Comparison of ENCODE assay signal across 8 cellular contexts in the genomic region with DNA sequence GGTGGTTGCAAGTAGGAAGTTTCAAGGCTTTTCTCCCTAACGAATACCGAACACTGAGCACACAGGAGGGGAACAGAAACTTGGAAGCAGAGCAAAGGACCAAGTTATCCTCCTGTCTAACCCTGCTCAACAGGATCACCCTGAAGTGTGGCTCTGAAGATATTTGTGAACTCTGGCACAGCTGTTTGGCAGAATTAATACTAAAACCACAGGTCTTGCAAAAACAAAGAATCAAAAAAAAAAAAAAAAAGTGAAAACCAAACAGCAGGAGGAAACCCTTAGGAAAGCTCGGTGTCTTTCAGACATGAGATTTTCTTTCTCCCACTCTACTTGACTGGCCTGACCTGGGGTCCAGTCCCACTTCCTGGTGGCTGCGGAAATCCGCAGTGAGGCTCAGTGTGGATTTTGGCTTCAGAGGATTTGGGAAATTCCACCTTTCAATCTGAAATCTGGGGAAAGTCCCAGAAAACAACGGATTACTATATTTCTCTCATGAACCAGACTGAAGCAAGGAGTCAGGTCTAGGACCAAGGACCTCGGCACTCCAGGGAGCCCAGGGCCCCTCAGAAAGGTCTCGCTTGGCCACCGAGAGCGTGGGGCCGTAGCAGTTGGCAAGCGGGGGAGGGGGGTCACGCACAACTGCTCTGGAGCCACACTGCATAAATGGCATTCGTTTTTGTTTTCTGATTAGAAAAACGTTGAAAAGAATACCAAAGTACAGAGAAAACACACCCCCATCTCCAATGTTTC. TPM values are rescaled to one million over a fixed set of nuclear protein-coding genes. Genes with fewer than 3 reads are reported as not detected.
DNase-seq lines count a peak whose midpoint lies in the region; ATAC-seq and TF ChIP-seq lines count a peak whose summit lies in the region.

No MANE protein-coding gene starts in this region.

- H3K9ac ChIP-seq in OCI-LY1 (ENCODE audit: low read length) (peak overlapping the region; percentile 100), subcutaneous abdominal adipose tissue (ENCODE audit: low read length in 5 of 5) (peak overlapping the region; percentile 32 to 90 (median 82))

- H3K27ac ChIP-seq in OCI-LY1 (ENCODE audit: low read depth, low read length, poor library complexity, severe bottlenecking) (peak overlapping the region; percentile 99), left lung (peak overlapping the region; percentile 89 to 90), subcutaneous abdominal adipose tissue (ENCODE audit: low read depth, low read length) (peak overlapping the region; percentile 85)

- H3F3A ChIP-seq in OCI-LY1 (ENCODE audit: insufficient read depth, low read length): peaks cover 5% of the 10 kb centered on the region; the same call in 1 of the 2 replicates

- DNase-seq in NOMO-1 treated with DMSO at 0.1 percent for 48 hours (lab: John Stamatoyannopoulos, UW; ENCODE audit: unreplicated experiment): peak; percentile 18
- no peak for DNase-seq in NOMO-1 treated with dmso at 0.1 percent for 144 hours (lab: John Stamatoyannopoulos, UW; ENCODE audit: unreplicated experiment)
- peak; percentile 24 for DNase-seq in cerebellum (ENCODE audit: low spot score)
- no peak for DNase-seq in left lung
- DNase-seq in cerebellar nuclear complex (lab: John Stamatoyannopoulos, UW): no peak

- peaks cover 56% of the 10 kb centered on the region for H3K79me2 ChIP-seq in OCI-LY1 (ENCODE audit: insufficient read depth, low read length)

- H3K36me3 ChIP-seq in OCI-LY1 (ENCODE audit: insufficient read depth, low read length) (peaks cover 42% of the 10 kb centered on the region), left lung (no peaks in the 10 kb centered on the region), subcutaneous abdominal adipose tissue (ENCODE audit: control insufficient read depth in 5 of 5, insufficient read depth in 5 of 5, low read length in 5 of 5) (no peaks in the 10 kb centered on the region)

- TF ChIP-seq CTCF in OCI-LY1 (IDR thresholded peaks at IDR 0.05; ENCODE audit: low read length) (no peak), left lung (IDR thresholded peaks at IDR 0.05) (no peak)

- H4K20me1 ChIP-seq in OCI-LY1 (ENCODE audit: insufficient read depth, low read length): no peaks in the 10 kb centered on the region

- peaks cover 3% of the 10 kb centered on the region; the same call in 1 of the 2 replicates for H3K9me3 ChIP-seq in OCI-LY1 (ENCODE audit: low read length)
- H3K9me3 ChIP-seq in left lung: no peaks in the 10 kb centered on the region
- H3K9me3 ChIP-seq in subcutaneous abdominal adipose tissue (ENCODE audit: control insufficient read depth in 5 of 5, low read length in 5 of 5): no peaks in the 10 kb centered on the region

- H3K4me1 ChIP-seq in OCI-LY1 (ENCODE audit: insufficient read depth, low read length, severe bottlenecking) (peaks cover 79% of the 10 kb centered on the region), left lung (peaks cover 3 to 77% of the 10 kb centered on the region in 2 donors), subcutaneous abdominal adipose tissue (ENCODE audit: control insufficient read depth in 5 of 5, insufficient read depth in 5 of 5, low read length in 5 of 5) (peaks cover 0 to 25% (median 17%) of the 10 kb centered on the region in 5 donors)

- intact Hi-C loops in left lung (cut with DNase I): no loop called here

- ATAC-seq in left lung (peak; percentile 41), GM21576 (IDR thresholded peaks at IDR 0.05; ENCODE audit: unreplicated experiment) (no peak)

- H3K4me3 ChIP-seq in OCI-LY1 (ENCODE audit: low read depth, low read length, poor library complexity, severe bottlenecking): peak overlapping the region; percentile 99
- peak overlapping the region; percentile 78 to 84 for H3K4me3 ChIP-seq in left lung
- peak overlapping the region; percentile 79 to 91 (median 84) for H3K4me3 ChIP-seq in subcutaneous abdominal adipose tissue (ENCODE audit: low read depth in 1 of 5, low read length in 5 of 5)

- H3K9me2 ChIP-seq in OCI-LY1 (ENCODE audit: low read depth, low read length): no peaks in the 10 kb centered on the region

- no peak overlapping the region for H2AFZ ChIP-seq in OCI-LY1 (ENCODE audit: low read length)

- H3K27me3 ChIP-seq in OCI-LY1 (ENCODE audit: insufficient read depth, low read length) (no peaks in the 10 kb centered on the region), left lung (no peaks in the 10 kb centered on the region), subcutaneous abdominal adipose tissue (ENCODE audit: control insufficient read depth in 5 of 5, insufficient read depth in 4 of 5, low read length in 5 of 5) (no peaks in the 10 kb centered on the region)

- H3K4me2 ChIP-seq in OCI-LY1 (ENCODE audit: low read length): peak overlapping the region; percentile 68

RNA-seq across cellular contexts. Expression of gene TIFA, which starts 0.9 kb away (rescaled TPM):
- total RNA-seq in cerebellum (8.3 TPM), left lung (10 to 100 TPM; 12.7 to 18.8 TPM)

RNA-seq across cellular contexts. Expression of gene ALPK1, which starts 12.3 kb away (rescaled TPM):
- total RNA-seq in cerebellum (7.2 TPM), left lung (10 to 100 TPM; 21.3 to 38.5 TPM)

RNA-seq across cellular contexts. Expression of gene AP1AR, which starts 53.2 kb away (rescaled TPM):
- total RNA-seq in cerebellum (53.4 TPM), left lung (10 to 100 TPM; 15.8 to 20.0 TPM)

Comparison
In these comparisons a context has a peak if more than half of its experiments do, and no peak if none do; other contexts are left out.
1. DNase-seq: peak in NOMO-1 treated with DMSO at 0.1 percent for 48 hours (single experiment) and cerebellum (single experiment); none in NOMO-1 treated with dmso at 0.1 percent for 144 hours (single experiment), left lung (0 of 2) and cerebellar nuclear complex (0 of 2).
2. Peak in every context shown above with its lines, with median percentiles within 50 percentile points of each other: H3K27ac ChIP-seq and H3K4me3 ChIP-seq.